8 cellular contexts compared by ENCODE assay signal in genomic region chr3:53299611-53300023, GRCh38. TPM values are rescaled to one million over a fixed set of nuclear protein-coding genes. Genes with fewer than 3 reads are reported as not detected.
DNase-seq lines count a peak whose midpoint lies in the region; ATAC-seq and TF ChIP-seq lines count a peak whose summit lies in the region.
"Not testable (repeated sequence)": the region's sequence is repeated elsewhere in the genome, so short reads cannot be mapped to it uniquely, and the experiment has no call there.

No MANE protein-coding gene starts in this region.

- H3K9me3 Mint-ChIP-seq in central memory CD8-positive, alpha-beta T cell; neural progenitor cell: not testable (repeated sequence)

- H3K4me1 ChIP-seq in heart right ventricle, result peaks cover 0 to 34% (median 7%) of the 10 kb centered on the region in 9 donors
- not testable (repeated sequence) for H3K4me1 ChIP-seq in neural progenitor cell, upper lobe of left lung

- H3K27ac ChIP-seq in heart right ventricle, result peak overlapping the region in 5 of 10 donors; percentile 20 to 46 (median 33)
- H3K27ac ChIP-seq in neural progenitor cell, result not testable (repeated sequence)
- H3K27ac ChIP-seq in upper lobe of left lung, result peak overlapping the region in 2 of 4 donors; percentile 35 to 67

- TF ChIP-seq CTCF in heart right ventricle (IDR thresholded peaks at IDR 0.05) (peak; percentile 81 to 94 (median 89)), neural progenitor cell (IDR thresholded peaks at IDR 0.05) (peak; percentile 96), upper lobe of left lung (IDR thresholded peaks at IDR 0.05) (peak; percentile 70 to 91 (median 86))

- not testable (repeated sequence) for TF ChIP-seq POLR2A in upper lobe of left lung (IDR thresholded peaks at IDR 0.05)

- intact Hi-C loops in heart right ventricle (cut with DNase I), result loop anchor here in 9 of 10 donors (2.0 to 10.0 kb wide), 6 partner anchors 48 to 595 kb away; partner anchors contain the start of genes DCP1A (in 3 of the 9) and SELENOK (in 1 of the 9)

- H3F3A ChIP-seq in neural progenitor cell (ENCODE audit: low read depth), result peaks cover 15% of the 10 kb centered on the region

- not testable (repeated sequence) for H4K20me1 ChIP-seq in neural progenitor cell (ENCODE audit: low read depth)

- H3K36me3 Mint-ChIP-seq in T-helper 17 cell (ENCODE audit: low read depth), result not testable (repeated sequence)
- H3K36me3 Mint-ChIP-seq in central memory CD8-positive, alpha-beta T cell (ENCODE audit: insufficient read depth), result peaks cover 40% of the 10 kb centered on the region
- peaks cover 19% of the 10 kb centered on the region for H3K36me3 Mint-ChIP-seq in neural progenitor cell

- not testable (repeated sequence) for H3K4me3 ChIP-seq in heart right ventricle, neural progenitor cell, upper lobe of left lung

- H3K27me3 ChIP-seq in heart right ventricle, neural progenitor cell, upper lobe of left lung: not testable (repeated sequence)

- not testable (repeated sequence) for H3K4me1 Mint-ChIP-seq in T-helper 17 cell; central memory CD8-positive, alpha-beta T cell; neural progenitor cell

- H3K4me2 ChIP-seq in neural progenitor cell, result not testable (repeated sequence)

- not testable (repeated sequence) for H3K79me2 ChIP-seq in neural progenitor cell (ENCODE audit: low read depth)

- in situ Hi-C loops in G401 (cut with HindIII; ENCODE audit: low sequenced_read_pairs), result not testable (repeated sequence)

- H3K9me3 ChIP-seq in T-helper 17 cell (ENCODE audit: control insufficient read depth, low read length, poor library complexity, severe bottlenecking); heart right ventricle; neural progenitor cell (ENCODE audit: low read depth); upper lobe of left lung: not testable (repeated sequence)

- H3K36me3 ChIP-seq in heart right ventricle (peaks cover 0 to 92% (median 13%) of the 10 kb centered on the region in 9 donors), upper lobe of left lung (peaks cover 0 to 63% (median 35%) of the 10 kb centered on the region in 4 donors)
- not testable (repeated sequence) for H3K36me3 ChIP-seq in neural progenitor cell

- H3K9ac ChIP-seq in neural progenitor cell, result not testable (repeated sequence)

- DNase-seq in G401 (ENCODE audit: low spot score) (peak; percentile 70), NCI-H2196 treated with DMSO at 0.1 percent for 48 hours (lab: John Stamatoyannopoulos, UW; ENCODE audit: unreplicated experiment) (peak; percentile 16), neural progenitor cell (ENCODE audit: low spot score) (peak; percentile 66)
- not testable (repeated sequence) for DNase-seq in T-helper 17 cell; central memory CD8-positive, alpha-beta T cell (ENCODE audit: low spot score in 2 of 2); heart right ventricle; upper lobe of left lung

- H3K27ac Mint-ChIP-seq in T-helper 17 cell; central memory CD8-positive, alpha-beta T cell (ENCODE audit: low read depth); neural progenitor cell: not testable (repeated sequence)

- H2AFZ ChIP-seq in neural progenitor cell (replicated peaks), result not testable (repeated sequence)

- not testable (repeated sequence) for H3K27me3 Mint-ChIP-seq in T-helper 17 cell; central memory CD8-positive, alpha-beta T cell; neural progenitor cell (ENCODE audit: insufficient read depth, low read depth)

- ATAC-seq in HG03378 (IDR thresholded peaks at IDR 0.05; ENCODE audit: unreplicated experiment) (peak; percentile 47), T-helper 17 cell (peak; percentile 85), heart right ventricle (peak in 7 of 8 donors; percentile 56 to 74 (median 65)), upper lobe of left lung (ENCODE audit: low FRiP score in 2 of 2) (peak; percentile 82 to 91)
- ATAC-seq in central memory CD8-positive, alpha-beta T cell (replicated peaks; ENCODE audit: extremely low read depth, poor library complexity, severe bottlenecking), result peak; percentile 65

- H3K4me3 Mint-ChIP-seq in T-helper 17 cell; central memory CD8-positive, alpha-beta T cell; neural progenitor cell: not testable (repeated sequence)

- TF ChIP-seq EP300 in upper lobe of left lung (IDR thresholded peaks at IDR 0.05), result not testable (repeated sequence)

- WGBS in heart right ventricle, 2 donors, result 40% methylated on average over 5 of the region's 5 CpGs
- 51 to 52% methylated on average over 5 of the region's 5 CpGs for WGBS in upper lobe of left lung, 2 donors

RNA-seq across cellular contexts. Expression of gene TKT, which starts 43.8 kb away (rescaled TPM):
- 976 and 1,104 TPM in 2 replicates for total RNA-seq in G401 (2014; rRNA removed; shearing (Covaris generic))
- total RNA-seq in T-helper 17 cell, result 100 to 1,000 TPM; 105 to 109 TPM
- 10 to 100 TPM; 16.5 to 81.8 (median 25.1) TPM for total RNA-seq in heart right ventricle
- polyA plus RNA-seq in heart right ventricle, result 10 to 100 TPM; 54.6 to 91.4 TPM
- total RNA-seq in neural progenitor cell (ENCODE audit: low replicate concordance), result 292 and 555 TPM in 2 replicates
- total RNA-seq in upper lobe of left lung, result 100 to 1,000 TPM; 402 to 605 (median 482) TPM

RNA-seq across cellular contexts. Expression of gene DCP1A, which starts 47.7 kb away (rescaled TPM):
- total RNA-seq in G401 (2014; rRNA removed; shearing (Covaris generic)), result 17.8 and 29.8 TPM in 2 replicates
- total RNA-seq in T-helper 17 cell (10 to 100 TPM; 47.9 to 50.1 TPM), heart right ventricle (10 to 100 TPM; 16.0 to 24.1 (median 19.5) TPM), neural progenitor cell (ENCODE audit: low replicate concordance) (21.6 and 24.1 TPM in 2 replicates), upper lobe of left lung (10 to 100 TPM; 12.2 to 21.1 (median 18.7) TPM)
- 1 to 10 TPM; 4.5 to 8.4 TPM for polyA plus RNA-seq in heart right ventricle
